In the genomic region with DNA sequence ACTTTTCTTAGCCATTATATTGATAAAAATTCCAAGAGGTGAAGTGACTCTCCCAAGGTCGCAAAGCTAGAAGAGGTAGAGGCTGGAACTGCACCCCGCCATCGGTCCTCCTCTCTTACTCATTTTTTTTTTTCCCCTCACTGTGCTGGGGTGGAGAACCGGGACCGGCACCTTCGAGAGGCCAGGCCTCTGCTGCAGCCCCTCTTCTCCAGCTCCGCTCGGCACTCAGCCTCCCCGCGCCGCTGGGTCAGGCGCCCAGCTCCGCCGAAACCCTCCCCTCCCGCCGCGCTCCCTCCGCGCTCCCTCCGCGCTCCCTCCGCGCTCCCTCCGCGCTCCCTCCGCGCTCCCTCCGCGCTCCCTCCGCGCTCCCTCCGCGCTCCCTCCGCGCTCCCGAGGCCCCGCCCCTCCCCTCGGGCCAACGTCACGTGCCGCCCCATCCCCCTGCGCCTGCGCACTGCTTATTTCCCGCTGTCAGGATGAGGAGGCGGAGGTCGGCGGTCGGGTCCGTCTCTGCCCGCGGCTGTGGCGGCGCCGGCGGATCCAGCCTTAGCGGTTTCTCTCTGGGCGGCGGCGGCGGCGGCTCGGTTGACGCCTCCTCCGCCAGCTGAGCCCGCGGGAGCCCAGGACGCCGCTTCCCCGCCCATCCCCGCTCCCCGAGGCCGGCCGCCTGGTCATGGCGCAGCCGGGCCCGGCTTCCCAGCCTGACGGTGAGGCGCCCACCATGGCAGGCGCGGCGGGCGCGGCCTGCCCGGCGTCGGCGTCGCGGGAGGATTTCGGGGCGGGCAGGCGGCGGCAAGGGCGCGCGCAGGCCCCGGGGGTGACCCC, we compare ENCODE assay signal across 8 cellular contexts. TPM values are rescaled to one million over a fixed set of nuclear protein-coding genes. Genes with fewer than 3 reads are reported as not detected.
A peak's percentile ranks its signal among the peaks of the same experiment; 100 is the strongest.
DNase-seq lines count a peak whose midpoint lies in the region; ATAC-seq and TF ChIP-seq lines count a peak whose summit lies in the region.

A gene with protein sequence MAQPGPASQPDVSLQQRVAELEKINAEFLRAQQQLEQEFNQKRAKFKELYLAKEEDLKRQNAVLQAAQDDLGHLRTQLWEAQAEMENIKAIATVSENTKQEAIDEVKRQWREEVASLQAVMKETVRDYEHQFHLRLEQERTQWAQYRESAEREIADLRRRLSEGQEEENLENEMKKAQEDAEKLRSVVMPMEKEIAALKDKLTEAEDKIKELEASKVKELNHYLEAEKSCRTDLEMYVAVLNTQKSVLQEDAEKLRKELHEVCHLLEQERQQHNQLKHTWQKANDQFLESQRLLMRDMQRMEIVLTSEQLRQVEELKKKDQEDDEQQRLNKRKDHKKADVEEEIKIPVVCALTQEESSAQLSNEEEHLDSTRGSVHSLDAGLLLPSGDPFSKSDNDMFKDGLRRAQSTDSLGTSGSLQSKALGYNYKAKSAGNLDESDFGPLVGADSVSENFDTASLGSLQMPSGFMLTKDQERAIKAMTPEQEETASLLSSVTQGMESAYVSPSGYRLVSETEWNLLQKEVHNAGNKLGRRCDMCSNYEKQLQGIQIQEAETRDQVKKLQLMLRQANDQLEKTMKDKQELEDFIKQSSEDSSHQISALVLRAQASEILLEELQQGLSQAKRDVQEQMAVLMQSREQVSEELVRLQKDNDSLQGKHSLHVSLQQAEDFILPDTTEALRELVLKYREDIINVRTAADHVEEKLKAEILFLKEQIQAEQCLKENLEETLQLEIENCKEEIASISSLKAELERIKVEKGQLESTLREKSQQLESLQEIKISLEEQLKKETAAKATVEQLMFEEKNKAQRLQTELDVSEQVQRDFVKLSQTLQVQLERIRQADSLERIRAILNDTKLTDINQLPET (plus strand): TSS at position 471 of the 825 bp plus-strand sequence. CDS start 203 bp downstream, at position 674.

- H3K9me3 Mint-ChIP-seq in chondrocyte (ENCODE audit: low read depth): no peaks in the 10 kb centered on the region

- peak within 1 kb of the TSS; percentile 76 for H3K27ac ChIP-seq in 22Rv1

- TF ChIP-seq CTCF in 22Rv1 (IDR thresholded peaks at IDR 0.05) (no peak), chondrocyte (IDR thresholded peaks at IDR 0.05) (peak; percentile 51), kidney epithelial cell (IDR thresholded peaks at IDR 0.05; ENCODE audit: insufficient read depth, low read length, poor library complexity, severe bottlenecking) (no peak)

- H3K4me3 ChIP-seq in kidney epithelial cell (ENCODE audit: low read depth, low read length): peak within 1 kb of the TSS; percentile 79

- no peaks in the 10 kb centered on the region for H3K27me3 Mint-ChIP-seq in chondrocyte (ENCODE audit: low read depth)

- no peaks in the 10 kb centered on the region for H3K36me3 ChIP-seq in kidney epithelial cell (ENCODE audit: control insufficient read depth, insufficient read depth, low read length)

- no peaks in the 10 kb centered on the region for H3K36me3 Mint-ChIP-seq in chondrocyte (ENCODE audit: low read depth)

- no peaks in the 10 kb centered on the region for H3K27me3 ChIP-seq in kidney epithelial cell (ENCODE audit: control insufficient read depth, insufficient read depth, low read length)

- peak; percentile 68 for ATAC-seq in GM18511 (IDR thresholded peaks at IDR 0.05; ENCODE audit: unreplicated experiment)
- peak; percentile 55 for ATAC-seq in HG03108 (IDR thresholded peaks at IDR 0.05; ENCODE audit: unreplicated experiment)

- DNase-seq in NCI-H460 (ENCODE audit: extremely low read depth, low read depth) (peak; percentile 90), chondrocyte (ENCODE audit: low spot score) (peak; percentile 96), kidney epithelial cell (ENCODE audit: low read depth) (no peak)
- DNase-seq in activated CD4-positive, alpha-beta T cell treated with anti-CD3 and anti-CD28 coated beads for 24 hours (ENCODE audit: low read depth in 2 of 2): peak; percentile 89 to 95
- peak; percentile 95 for DNase-seq in stimulated activated CD4-positive, alpha-beta T cell treated with anti-CD3 and anti-CD28 coated beads, Interleukin-15, amount 100 ng/mL, for 24 hours

- H3K27ac Mint-ChIP-seq in chondrocyte (ENCODE audit: unreplicated experiment): peak within 1 kb of the TSS; percentile 89

- H3K4me1 Mint-ChIP-seq in chondrocyte (ENCODE audit: low read depth): peaks cover 27% of the 10 kb centered on the region

- peak within 1 kb of the TSS; percentile 81 for H3K4me3 Mint-ChIP-seq in chondrocyte (ENCODE audit: unreplicated experiment)

RNA-seq across cellular contexts. Expression of the gene that starts here (rescaled TPM):
- 48.6 and 54.2 TPM in 2 replicates for total RNA-seq in NCI-H460 (2014; rRNA removed; shearing (Covaris generic))
- 26.9 and 46.5 TPM in 2 replicates for polyA plus RNA-seq in NCI-H460 (2014; cell fraction: nucleus; rRNA removed)
- total RNA-seq in chondrocyte (46.1 to 52.4 TPM (median 51.3 TPM) in 3 replicates), kidney epithelial cell (21.8 and 27.7 TPM in 2 replicates)
